Comparison of ENCODE assay signal across 10 cellular contexts in the genomic region with DNA sequence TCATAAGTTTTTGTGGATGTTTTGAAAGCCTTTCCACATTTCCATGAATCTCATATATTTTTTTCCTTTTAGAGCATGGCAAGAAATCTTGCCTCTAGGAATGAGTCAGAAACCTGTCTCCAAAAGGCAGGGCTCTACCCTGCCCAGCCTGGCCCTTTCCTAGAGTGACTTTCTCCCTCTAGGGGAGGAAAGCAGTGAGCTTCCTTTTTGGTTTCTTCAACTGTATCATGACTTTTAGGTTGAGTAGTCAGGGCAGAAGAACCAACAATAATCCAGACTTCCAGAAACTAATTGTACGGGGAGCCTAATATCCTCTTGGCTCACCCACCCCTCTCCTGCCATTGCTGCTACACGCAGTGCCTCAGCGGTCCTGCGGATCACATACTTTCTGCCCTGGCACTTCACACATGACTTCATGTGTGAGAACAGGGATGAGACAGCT.
DNase-seq lines count a peak whose midpoint lies in the region; ATAC-seq and TF ChIP-seq lines count a peak whose summit lies in the region.
"Had no signal": no experiment of that assay in that cellular context is flagged by ENCODE, and none has a peak within 500 bp of the region (broad histone marks: within the 10 kb centered on the region; RNA-seq: fewer than 3 reads in every experiment).

No MANE protein-coding gene starts in this region.

- no peaks in the 10 kb centered on the region for H3K36me3 ChIP-seq in RWPE2 (ENCODE audit: low read depth)

- H3K27ac ChIP-seq in RWPE2 (ENCODE audit: poor library complexity, severe bottlenecking), result no peak overlapping the region

- peak; percentile 14 for DNase-seq in H4 (ENCODE audit: low spot score)
- DNase-seq in RWPE2 (ENCODE audit: low spot score), result no peak
- peak; percentile 78 for DNase-seq in glomerular visceral epithelial cell (ENCODE audit: extremely low spot score)
- DNase-seq in renal cortical epithelial cell (ENCODE audit: low read depth), result peak; percentile 90
- no peak for DNase-seq in SK-N-DZ (ENCODE audit: low spot score)
- DNase-seq in hippocampal formation (lab: John Stamatoyannopoulos, UW), result no peak
- DNase-seq: activated naive CD8-positive, alpha-beta T cell treated with anti-CD3 and anti-CD28 coated beads, Interleukin-2, amount 10 ng/mL, durations not matched to agents 7 days and 5 days; NCI-H524 treated with DMSO at 0.1 percent for 48 hours had no signal

- TF ChIP-seq CTCF in RWPE2 (IDR thresholded peaks at IDR 0.05; ENCODE audit: poor library complexity, severe bottlenecking), result no peak

- no peaks in the 10 kb centered on the region for H3K9me3 ChIP-seq in RWPE2 (ENCODE audit: severe bottlenecking)

- H3K4me3 ChIP-seq in RWPE2 (ENCODE audit: severe bottlenecking), result no peak overlapping the region

- peaks cover 5% of the 10 kb centered on the region for H3K4me1 ChIP-seq in RWPE2 (ENCODE audit: insufficient read depth, poor library complexity, severe bottlenecking)

- peak; percentile 91 for ATAC-seq in RWPE2 (ENCODE audit: low read depth)
- no peak for ATAC-seq in GM18873 (IDR thresholded peaks at IDR 0.05; ENCODE audit: low FRiP score, unreplicated experiment)
- no peak for ATAC-seq in HG02588 (IDR thresholded peaks at IDR 0.05; ENCODE audit: unreplicated experiment)

- H3K27me3 ChIP-seq in RWPE2 (ENCODE audit: insufficient read depth, poor library complexity, severe bottlenecking), result no peaks in the 10 kb centered on the region

Comparison
In these comparisons a context has a peak if more than half of its experiments do, and no peak if none do; other contexts are left out.
1. DNase-seq: peak in H4 (single experiment), glomerular visceral epithelial cell (single experiment) and renal cortical epithelial cell (single experiment); none in RWPE2 (single experiment), SK-N-DZ (single experiment) and hippocampal formation (0 of 2).